ENCODE assay signal across 8 cellular contexts in genomic region chr2:201779996-201780673, GRCh38. TPM values are rescaled to one million over a fixed set of nuclear protein-coding genes. Genes with fewer than 3 reads are reported as not detected.
DNase-seq lines count a peak whose midpoint lies in the region; TF ChIP-seq lines count a peak whose summit lies in the region.

No MANE protein-coding gene starts in this region.

- peak overlapping the region; percentile 97 for H3K4me3 ChIP-seq in left ventricle myocardium inferior

- peak overlapping the region; percentile 95 for H3K4me3 Mint-ChIP-seq in activated naive CD4-positive, alpha-beta T cell treated with anti-CD3 and anti-CD28 coated beads, Interleukin-2, amount 50 U/mL, for 24 hours

- TF ChIP-seq CTCF in left ventricle myocardium inferior (IDR thresholded peaks at IDR 0.05; ENCODE audit: borderline replicate concordance) = peak; percentile 11

- H3K27me3 Mint-ChIP-seq in activated naive CD4-positive, alpha-beta T cell treated with anti-CD3 and anti-CD28 coated beads, Interleukin-2, amount 50 U/mL, for 24 hours = no peaks in the 10 kb centered on the region

- H3K36me3 Mint-ChIP-seq in activated naive CD4-positive, alpha-beta T cell treated with anti-CD3 and anti-CD28 coated beads, Interleukin-2, amount 50 U/mL, for 24 hours = no peaks in the 10 kb centered on the region

- intact Hi-C loops in left ventricle myocardium inferior (cut with micrococcal nuclease) = no loop called here

- peak overlapping the region; percentile 79 for H3K27ac Mint-ChIP-seq in activated naive CD4-positive, alpha-beta T cell treated with anti-CD3 and anti-CD28 coated beads, Interleukin-2, amount 50 U/mL, for 24 hours

- H3K36me3 ChIP-seq in left ventricle myocardium inferior = no peaks in the 10 kb centered on the region

- H3K27ac ChIP-seq in left ventricle myocardium inferior (replicated peaks) = peak overlapping the region; percentile 95

- no peaks in the 10 kb centered on the region for H3K9me3 ChIP-seq in left ventricle myocardium inferior (replicated peaks)

- H3K9me3 Mint-ChIP-seq in activated naive CD4-positive, alpha-beta T cell treated with anti-CD3 and anti-CD28 coated beads, Interleukin-2, amount 50 U/mL, for 24 hours = no peaks in the 10 kb centered on the region

- H3K27me3 ChIP-seq in left ventricle myocardium inferior (ENCODE audit: low read depth) = no peaks in the 10 kb centered on the region

- H3K4me1 ChIP-seq in left ventricle myocardium inferior = peaks cover 62% of the 10 kb centered on the region

- DNase-seq in activated naive CD4-positive, alpha-beta T cell treated with Interleukin-2 at 50 U/mL for 16 hours = peak; percentile 3
- no peak for DNase-seq in activated naive CD4-positive, alpha-beta T cell treated with anti-CD3 and anti-CD28 coated beads, Interleukin-2, amount 50 U/mL, for 16 hours
- DNase-seq in HuH-7 (ENCODE audit: low spot score) = peak; percentile 18
- DNase-seq in left ventricle myocardium inferior = no peak
- DNase-seq in putamen (ENCODE audit: low spot score) = peak; percentile 20
- no peak for DNase-seq in D341Med (ENCODE audit: low spot score)
- DNase-seq in amniotic stem cell (lab: John Stamatoyannopoulos, UW) = no peak

- H3K4me1 Mint-ChIP-seq in activated naive CD4-positive, alpha-beta T cell treated with anti-CD3 and anti-CD28 coated beads, Interleukin-2, amount 50 U/mL, for 24 hours = peaks cover 20% of the 10 kb centered on the region

RNA-seq across cellular contexts. Expression of gene ALS2, which starts 0.6 kb away (rescaled TPM):
- total RNA-seq in left ventricle myocardium inferior = 42.0 TPM

RNA-seq across cellular contexts. Expression of gene CDK15, which starts 26.2 kb away (rescaled TPM):
- total RNA-seq in left ventricle myocardium inferior = 0.16 TPM

Comparison
In these comparisons a context has a peak if more than half of its experiments do, and no peak if none do; other contexts are left out.
1. DNase-seq: peak in activated naive CD4-positive, alpha-beta T cell treated with Interleukin-2 at 50 U/mL for 16 hours (single experiment), HuH-7 (single experiment) and putamen (single experiment); none in activated naive CD4-positive, alpha-beta T cell treated with anti-CD3 and anti-CD28 coated beads, Interleukin-2, amount 50 U/mL, for 16 hours (single experiment), left ventricle myocardium inferior (single experiment), D341Med (single experiment) and amniotic stem cell (single experiment).